In genomic region chr12:57109207-57110160, GRCh38 we compare ENCODE assay signal across 9 cellular contexts. TPM values are rescaled to one million over a fixed set of nuclear protein-coding genes. Genes with fewer than 3 reads are reported as not detected.
DNase-seq lines count a peak whose midpoint lies in the region; ATAC-seq and TF ChIP-seq lines count a peak whose summit lies in the region.
"Had no signal": no experiment of that assay in that cellular context is flagged by ENCODE, and none has a peak within 500 bp of the region (broad histone marks: within the 10 kb centered on the region; RNA-seq: fewer than 3 reads in every experiment).

No MANE protein-coding gene starts in this region.

- in situ Hi-C loops in HAP-1 (cut with MboI; ENCODE audit: low sequenced_read_pairs): loop anchor here (5.0 to 10.0 kb wide), 3 partner anchors 42 to 345 kb away; partner anchors contain the start of gene HSD17B6

- H3K4me1 Mint-ChIP-seq in activated CD8-positive, alpha-beta T cell treated with anti-CD3 and anti-CD28 coated beads, Interleukin-2, amount 10 ng/mL, durations not matched to agents 7 days and 5 days (ENCODE audit: low read depth): peaks cover 59% of the 10 kb centered on the region

- H3K36me3 ChIP-seq in HAP-1 (replicated peaks) (peaks cover 9% of the 10 kb centered on the region), iPS-15b (ENCODE audit: control insufficient read depth, insufficient read depth, low read length) (peaks cover 20% of the 10 kb centered on the region), spleen (peaks cover 0 to 51% (median 42%) of the 10 kb centered on the region in 6 donors)

- peak overlapping the region; percentile 95 for H3K27ac Mint-ChIP-seq in activated CD8-positive, alpha-beta T cell treated with anti-CD3 and anti-CD28 coated beads, Interleukin-2, amount 10 ng/mL, durations not matched to agents 7 days and 5 days

- DNase-seq in HAP-1 (ENCODE audit: low spot score in 2 of 2): no peak
- DNase-seq in activated CD8-positive, alpha-beta T cell treated with anti-CD3 and anti-CD28 coated beads, Interleukin-2, amount 10 ng/mL, durations not matched to agents 7 days and 5 days: no peak
- DNase-seq in spleen: no peak
- DNase-seq in activated CD8-positive, alpha-beta memory T cell treated with anti-CD3 and anti-CD28 coated beads, Interleukin-2, amount 50 U/mL, for 4 hours: no peak
- DNase-seq in nucleus accumbens (lab: John Stamatoyannopoulos, UW): no peak
- no peak for DNase-seq in superior temporal gyrus (ENCODE audit: extremely low spot score)
- DNase-seq in DMS79 (lab: John Stamatoyannopoulos, UW): no peak

- H3K4me1 ChIP-seq in HAP-1: peaks cover 31% of the 10 kb centered on the region
- peaks cover 14% of the 10 kb centered on the region for H3K4me1 ChIP-seq in iPS-15b (ENCODE audit: control insufficient read depth, insufficient read depth, low read length)
- peaks cover 16 to 76% (median 33%) of the 10 kb centered on the region in 6 donors for H3K4me1 ChIP-seq in spleen

- peak overlapping the region; percentile 65 for H3K9ac ChIP-seq in iPS-15b (ENCODE audit: low read depth, low read length)

- CTCF ChIA-PET in activated CD8-positive, alpha-beta T cell treated with anti-CD3 and anti-CD28 coated beads, Interleukin-2, amount 10 ng/mL, durations not matched to agents 7 days and 5 days (lab: Charles Lee): interaction anchor here (1.0 to 11.4 kb wide), 9 partner anchors 13 to 134 kb away, joined by 3 to 233 read pairs (median 83); partner anchors contain the start of genes NAB2 and NEMP1

- POLR2A ChIA-PET in activated CD8-positive, alpha-beta T cell treated with anti-CD3 and anti-CD28 coated beads, Interleukin-2, amount 10 ng/mL, durations not matched to agents 7 days and 5 days (lab: Charles Lee): interaction anchor here (1.0 to 7.1 kb wide), 8 partner anchors 10 to 411 kb away, joined by 3 to 95 read pairs (median 56); partner anchors contain the start of genes DDIT3, NAB2 and NEMP1

- peak overlapping the region; percentile 94 to 99 (median 98) for H3K27ac ChIP-seq in spleen

- no peaks in the 10 kb centered on the region for H3K9me3 Mint-ChIP-seq in activated CD8-positive, alpha-beta T cell treated with anti-CD3 and anti-CD28 coated beads, Interleukin-2, amount 10 ng/mL, durations not matched to agents 7 days and 5 days (ENCODE audit: insufficient read depth)

- WGBS in spleen, 5 donors: 53 to 67% (median 58%) methylated on average over 7 to 8 of the region's 8 CpGs

- no peaks in the 10 kb centered on the region for H3K9me3 ChIP-seq in HAP-1
- H3K9me3 ChIP-seq in iPS-15b (ENCODE audit: control insufficient read depth, insufficient read depth, low read length): no peaks in the 10 kb centered on the region
- H3K9me3 ChIP-seq in spleen: no peaks in the 10 kb centered on the region

- intact Hi-C loops in spleen (cut with DNase I; ENCODE audit: low total_unique reads): no loop called here

- no peak for TF ChIP-seq POLR2A in spleen (IDR thresholded peaks at IDR 0.05)

- TF ChIP-seq CTCF in spleen (IDR thresholded peaks at IDR 0.05 in 8 of 11, conservative IDR thresholded peaks at IDR 0.05 in 3 of 11): no peak

- H3K36me3 Mint-ChIP-seq in activated CD8-positive, alpha-beta T cell treated with anti-CD3 and anti-CD28 coated beads, Interleukin-2, amount 10 ng/mL, durations not matched to agents 7 days and 5 days (ENCODE audit: low read depth): peaks cover 48% of the 10 kb centered on the region

- no peaks in the 10 kb centered on the region for H3K27me3 Mint-ChIP-seq in activated CD8-positive, alpha-beta T cell treated with anti-CD3 and anti-CD28 coated beads, Interleukin-2, amount 10 ng/mL, durations not matched to agents 7 days and 5 days (ENCODE audit: low read depth)

- H3K4me3 ChIP-seq in HAP-1 (peak overlapping the region; percentile 32), iPS-15b (ENCODE audit: low read depth, low read length) (peak overlapping the region; percentile 82), spleen (peak overlapping the region; percentile 61 to 91 (median 83))

- H3K4me3 Mint-ChIP-seq in activated CD8-positive, alpha-beta T cell treated with anti-CD3 and anti-CD28 coated beads, Interleukin-2, amount 10 ng/mL, durations not matched to agents 7 days and 5 days: peak overlapping the region; percentile 91

- no peak for ATAC-seq in activated CD8-positive, alpha-beta T cell treated with anti-CD3 and anti-CD28 coated beads, Interleukin-2, amount 10 ng/mL, durations not matched to agents 7 days and 5 days

- H3K27me3 ChIP-seq in HAP-1 (ENCODE audit: low read depth): no peaks in the 10 kb centered on the region
- no peaks in the 10 kb centered on the region for H3K27me3 ChIP-seq in iPS-15b (ENCODE audit: control insufficient read depth, insufficient read depth, low read length)
- H3K27me3 ChIP-seq in spleen (replicated peaks in 1 of 7): no peaks in the 10 kb centered on the region

RNA-seq across cellular contexts. Expression of gene STAT6, which starts 1.7 kb away (rescaled TPM):
- total RNA-seq in activated CD8-positive, alpha-beta T cell treated with anti-CD3 and anti-CD28 coated beads, Interleukin-2, amount 10 ng/mL, durations not matched to agents 7 days and 5 days: 100 to 1,000 TPM; 189 TPM
- total RNA-seq in spleen: 100 to 1,000 TPM; 196 to 336 (median 280) TPM
- 100 to 1,000 TPM; 140 to 312 (median 241) TPM for polyA plus RNA-seq in spleen

RNA-seq across cellular contexts. Expression of gene LRP1, which starts 18.8 kb away (rescaled TPM):
- under 1 TPM; 0.39 to 0.40 TPM for total RNA-seq in activated CD8-positive, alpha-beta T cell treated with anti-CD3 and anti-CD28 coated beads, Interleukin-2, amount 10 ng/mL, durations not matched to agents 7 days and 5 days
- total RNA-seq in spleen: 100 to 1,000 TPM; 103 to 216 (median 181) TPM
- 10 to 100 TPM in 2 of 3 donors, 1 to 10 TPM in 1; 8.9 to 24.0 (median 13.0) TPM for polyA plus RNA-seq in spleen

RNA-seq across cellular contexts. Expression of gene NAB2, which starts 20.6 kb away (rescaled TPM):
- 10 to 100 TPM; 12.9 to 13.7 TPM for total RNA-seq in activated CD8-positive, alpha-beta T cell treated with anti-CD3 and anti-CD28 coated beads, Interleukin-2, amount 10 ng/mL, durations not matched to agents 7 days and 5 days
- 10 to 100 TPM; 14.8 to 25.0 (median 18.2) TPM for total RNA-seq in spleen
- 10 to 100 TPM in 2 of 3 donors, 1 to 10 TPM in 1; 9.0 to 19.1 (median 13.2) TPM for polyA plus RNA-seq in spleen

RNA-seq across cellular contexts. Expression of gene NEMP1, which starts 30.9 kb away (rescaled TPM):
- total RNA-seq in activated CD8-positive, alpha-beta T cell treated with anti-CD3 and anti-CD28 coated beads, Interleukin-2, amount 10 ng/mL, durations not matched to agents 7 days and 5 days: 10 to 100 TPM; 56.4 to 56.9 TPM
- total RNA-seq in spleen: 10 to 100 TPM; 13.3 to 17.1 (median 15.3) TPM
- 1 to 10 TPM; 4.5 to 5.1 (median 4.7) TPM for polyA plus RNA-seq in spleen

RNA-seq across cellular contexts. Expression of gene LRP1-AS, which starts 37.9 kb away (rescaled TPM):
- total RNA-seq in activated CD8-positive, alpha-beta T cell treated with anti-CD3 and anti-CD28 coated beads, Interleukin-2, amount 10 ng/mL, durations not matched to agents 7 days and 5 days: not detected
- total RNA-seq in spleen: not detected
- not detected for polyA plus RNA-seq in spleen
- total RNA-seq: renal cortical epithelial cell had no signal

Comparison
In these comparisons a context has a peak if more than half of its experiments do, and no peak if none do; other contexts are left out.
1. H3K4me3 ChIP-seq: peak in every context shown above with its lines; median percentile 83 in spleen; 82 in iPS-15b; 32 in HAP-1.
2. RNA of gene LRP1, which starts 18.8 kb away (total RNA-seq): 103 to 216 TPM in spleen; 0.39 to 0.40 TPM in activated CD8-positive, alpha-beta T cell treated with anti-CD3 and anti-CD28 coated beads, Interleukin-2, amount 10 ng/mL, durations not matched to agents 7 days and 5 days; every median in the first group is over 10 times any median in the second.